In the genomic region with DNA sequence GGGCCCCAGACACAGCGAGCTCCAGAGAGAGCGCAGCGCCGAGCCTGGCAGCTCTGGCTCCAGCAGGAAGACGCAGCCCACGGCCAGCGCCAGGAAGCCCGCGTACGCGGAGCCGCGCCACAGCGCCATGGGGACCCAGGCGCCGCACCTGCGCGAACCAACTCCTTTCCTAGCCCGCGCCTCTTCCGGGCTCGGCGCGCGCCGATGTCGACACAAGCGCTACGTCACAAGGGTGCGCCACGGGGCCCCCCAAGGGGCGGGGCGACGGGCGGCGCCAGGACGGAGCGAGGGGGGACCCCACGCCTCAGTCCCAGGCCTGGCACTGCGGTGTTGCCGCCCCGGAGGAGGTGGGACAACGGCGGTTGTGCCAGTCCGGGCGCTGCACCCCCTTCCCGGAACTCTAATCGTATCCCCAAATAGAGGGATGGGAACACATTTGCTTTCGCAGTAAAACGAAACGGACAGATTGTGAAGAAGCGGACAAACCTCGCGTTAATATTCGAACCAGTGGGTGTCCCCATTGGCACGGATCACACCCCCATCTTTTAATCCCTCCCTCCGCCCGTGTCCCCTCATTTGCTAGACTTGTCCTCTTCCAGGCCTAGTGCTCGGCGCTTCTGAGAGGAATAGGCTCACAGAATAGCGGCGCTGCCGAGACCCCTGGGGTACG, we compare ENCODE assay signal across 8 cellular contexts. TPM values are rescaled to one million over a fixed set of nuclear protein-coding genes. Genes with fewer than 3 reads are reported as not detected.
A peak's percentile ranks its signal among the peaks of the same experiment; 100 is the strongest.
DNase-seq lines count a peak whose midpoint lies in the region; ATAC-seq and TF ChIP-seq lines count a peak whose summit lies in the region.

A gene (minus strand): TSS at position 196 of the 670 bp plus-strand sequence. CDS start 67 bp downstream, at position 129.

- no peaks in the 10 kb centered on the region for H3K27me3 Mint-ChIP-seq in activated naive CD4-positive, alpha-beta T cell treated with anti-CD3 and anti-CD28 coated beads, Interleukin-2, amount 50 U/mL, for 24 hours

- POLR2A ChIA-PET in GM10248 (lab: Yijun Ruan, JAX), result no interaction called here

- peaks cover 34% of the 10 kb centered on the region for H3K4me1 ChIP-seq in suprapubic skin

- H3K4me1 Mint-ChIP-seq in activated naive CD4-positive, alpha-beta T cell treated with anti-CD3 and anti-CD28 coated beads, Interleukin-2, amount 50 U/mL, for 24 hours, result peaks cover 50% of the 10 kb centered on the region

- H3K9me3 ChIP-seq in suprapubic skin, result no peaks in the 10 kb centered on the region

- ATAC-seq in HG02610 (IDR thresholded peaks at IDR 0.05; ENCODE audit: unreplicated experiment) (peak; percentile 71), SK-N-SH treated with all-trans-retinoic acid at 6 μM for 48 hours (peak; percentile 95)

- peaks cover 15% of the 10 kb centered on the region for H3K36me3 Mint-ChIP-seq in activated naive CD4-positive, alpha-beta T cell treated with anti-CD3 and anti-CD28 coated beads, Interleukin-2, amount 50 U/mL, for 24 hours

- DNase-seq in GM10248 (ENCODE audit: extremely low spot score) (peak; percentile 97), NCI-H1092 treated with DMSO at 0.1 percent for 48 hours (lab: John Stamatoyannopoulos, UW) (peak; percentile 85), globus pallidus (ENCODE audit: low spot score) (peak; percentile 92), occipital lobe (lab: John Stamatoyannopoulos, UW) (peak; percentile 89), suprapubic skin (ENCODE audit: low spot score in 2 of 2) (peak; percentile 94)

- H3K27ac ChIP-seq in suprapubic skin, result peak within 1 kb of the TSS; percentile 88

- WGBS in suprapubic skin, result 0% methylated on average over 19 of the region's 64 CpGs

- TF ChIP-seq CTCF in GM10248 (IDR thresholded peaks at IDR 0.05; ENCODE audit: control extremely low read depth, extremely low read depth, low read depth, missing control alignments) (no peak), suprapubic skin (IDR thresholded peaks at IDR 0.05) (no peak)

- no peaks in the 10 kb centered on the region for H3K9me3 Mint-ChIP-seq in activated naive CD4-positive, alpha-beta T cell treated with anti-CD3 and anti-CD28 coated beads, Interleukin-2, amount 50 U/mL, for 24 hours

- peak within 1 kb of the TSS; percentile 96 for H3K4me3 Mint-ChIP-seq in activated naive CD4-positive, alpha-beta T cell treated with anti-CD3 and anti-CD28 coated beads, Interleukin-2, amount 50 U/mL, for 24 hours

- peak; percentile 81 to 89 for TF ChIP-seq POLR2A in suprapubic skin (IDR thresholded peaks at IDR 0.05)

- no peak for TF ChIP-seq EP300 in suprapubic skin (IDR thresholded peaks at IDR 0.05)

- H3K27me3 ChIP-seq in suprapubic skin, result no peaks in the 10 kb centered on the region

- peaks cover 3% of the 10 kb centered on the region for H3K36me3 ChIP-seq in suprapubic skin

- CTCF ChIA-PET in GM10248 (lab: Yijun Ruan, JAX), result interaction anchor here (1.6 kb wide), 2 partner anchors 18 to 299 kb away, joined by 4 to 7 read pairs; no protein-coding TSS in a partner anchor

- peak within 1 kb of the TSS; percentile 84 for H3K4me3 ChIP-seq in suprapubic skin

- H3K27ac Mint-ChIP-seq in activated naive CD4-positive, alpha-beta T cell treated with anti-CD3 and anti-CD28 coated beads, Interleukin-2, amount 50 U/mL, for 24 hours, result peak within 1 kb of the TSS; percentile 99

TF ChIP-seq in SK-N-SH treated with all-trans-retinoic acid at 6 μM for 48 hours, 23 proteins besides CTCF, POLR2A, EP300 and RAD21:
- TF ChIP-seq, protein P1, sequence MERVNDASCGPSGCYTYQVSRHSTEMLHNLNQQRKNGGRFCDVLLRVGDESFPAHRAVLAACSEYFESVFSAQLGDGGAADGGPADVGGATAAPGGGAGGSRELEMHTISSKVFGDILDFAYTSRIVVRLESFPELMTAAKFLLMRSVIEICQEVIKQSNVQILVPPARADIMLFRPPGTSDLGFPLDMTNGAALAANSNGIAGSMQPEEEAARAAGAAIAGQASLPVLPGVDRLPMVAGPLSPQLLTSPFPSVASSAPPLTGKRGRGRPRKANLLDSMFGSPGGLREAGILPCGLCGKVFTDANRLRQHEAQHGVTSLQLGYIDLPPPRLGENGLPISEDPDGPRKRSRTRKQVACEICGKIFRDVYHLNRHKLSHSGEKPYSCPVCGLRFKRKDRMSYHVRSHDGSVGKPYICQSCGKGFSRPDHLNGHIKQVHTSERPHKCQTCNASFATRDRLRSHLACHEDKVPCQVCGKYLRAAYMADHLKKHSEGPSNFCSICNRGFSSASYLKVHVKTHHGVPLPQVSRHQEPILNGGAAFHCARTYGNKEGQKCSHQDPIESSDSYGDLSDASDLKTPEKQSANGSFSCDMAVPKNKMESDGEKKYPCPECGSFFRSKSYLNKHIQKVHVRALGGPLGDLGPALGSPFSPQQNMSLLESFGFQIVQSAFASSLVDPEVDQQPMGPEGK (CRISPR knock-in tag; IDR thresholded peaks at IDR 0.05; ENCODE audit: borderline replicate concordance), result peak; percentile 32; the same call in 1 of the 2 replicates
- no peak for TF ChIP-seq ARNTL (CRISPR knock-in tag; IDR thresholded peaks at IDR 0.05; ENCODE audit: borderline replicate concordance, low read depth)
TF ChIP-seq in SK-N-SH treated with all-trans-retinoic acid at 6 μM for 48 hours: peak in this region for 1.

RNA-seq across cellular contexts. Expression of the gene that starts here (rescaled TPM):
- 34.6 TPM for total RNA-seq in occipital lobe
- 10 to 100 TPM; 39.8 to 81.3 (median 52.7) TPM for total RNA-seq in suprapubic skin

Comparison
In these comparisons a context has a peak if more than half of its experiments do, and no peak if none do; other contexts are left out.
1. Peak in every context shown above with its lines: DNase-seq, ATAC-seq, H3K4me3 ChIP-seq and H3K27ac ChIP-seq.